In genomic region chr2:194345347-194345746, GRCh38 we compare ENCODE assay signal across 20 cellular contexts.
"Had no signal": no experiment of that assay in that cellular context is flagged by ENCODE, and none has a peak within 500 bp of the region (broad histone marks: within the 10 kb centered on the region; RNA-seq: fewer than 3 reads in every experiment).

No MANE protein-coding gene starts in this region.

- H3K27ac ChIP-seq: RWPE1 had no signal

- H3K4me3 ChIP-seq: MG63 had no signal

- H3K36me3 Mint-ChIP-seq: T-cell had no signal

- H3K9me3 Mint-ChIP-seq: T-cell; T-helper 1 cell treated with Interleukin-12 subunit alpha and Interleukin-12 subunit beta and Interleukin-4 antibody, amounts not matched to agents 30 μg/mL and 1 μg/mL, for 36 hours had no signal

- H3K27me3 ChIP-seq: MG63 had no signal

- H3K27me3 Mint-ChIP-seq: T-cell had no signal

- H3K36me3 ChIP-seq: MG63 had no signal

- H3K27ac Mint-ChIP-seq: T-cell; T-helper 1 cell treated with Interleukin-12 subunit alpha and Interleukin-12 subunit beta and Interleukin-4 antibody, amounts not matched to agents 30 μg/mL and 1 μg/mL, for 36 hours had no signal

- H3K9me3 ChIP-seq: MG63 had no signal

- H3K4me1 Mint-ChIP-seq: T-cell had no signal

- H3K4me3 Mint-ChIP-seq: T-cell; T-helper 1 cell treated with Interleukin-12 subunit alpha and Interleukin-12 subunit beta and Interleukin-4 antibody, amounts not matched to agents 30 μg/mL and 1 μg/mL, for 36 hours had no signal

- DNase-seq: IMR-90, Karpas-422, KG1, MG63, NCI-H1092, NCI-H1694, NCI-H2107, NCI-H345, NCI-H446 treated with DMSO at 0.1 percent for 48 hours, NCI-H510A treated with DMSO at 0.1 percent for 48 hours, NCI-H526 treated with DMSO at 0.1 percent for 48 hours, NCI-H774, PC-3, SHP77, SW 1271, T-cell had no signal

- ATAC-seq: HepG2, Panc1, PC-3, T-cell had no signal
